17 cellular contexts compared by ENCODE assay signal in the genomic region with DNA sequence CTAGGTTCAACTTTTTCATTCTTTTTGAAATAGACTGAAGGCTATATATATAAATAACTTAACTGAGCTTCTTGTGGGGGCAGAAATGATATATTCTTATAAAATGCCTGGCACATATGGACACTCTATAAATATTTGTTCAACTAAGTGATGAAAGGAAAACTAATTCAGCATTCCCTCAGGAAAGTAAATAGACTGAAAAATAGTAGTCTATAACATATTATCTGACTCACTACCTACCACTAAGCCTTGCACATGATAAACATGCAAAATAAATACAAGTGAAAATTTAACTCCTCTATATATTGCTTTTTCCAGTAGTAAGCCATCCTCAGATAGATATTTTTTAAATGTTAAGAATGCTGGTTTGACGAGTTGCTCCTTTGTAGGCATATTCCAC. TPM values are rescaled to one million over a fixed set of nuclear protein-coding genes. Genes with fewer than 3 reads are reported as not detected.
DNase-seq lines count a peak whose midpoint lies in the region; ATAC-seq, FAIRE-seq and TF ChIP-seq lines count a peak whose summit lies in the region.
"Had no signal": no experiment of that assay in that cellular context is flagged by ENCODE, and none has a peak within 500 bp of the region (broad histone marks: within the 10 kb centered on the region; RNA-seq: fewer than 3 reads in every experiment).

No MANE protein-coding gene starts in this region.

- H3K79me2 ChIP-seq in PC-3 (ENCODE audit: low read length) (no peaks in the 10 kb centered on the region), smooth muscle cell (ENCODE audit: low read depth) (peaks cover 12% of the 10 kb centered on the region)

- peak; percentile 26 for FAIRE-seq in GM19239 (lab: Jason Lieb, UNC)
- FAIRE-seq: GM12878 had no signal

- H2AFZ ChIP-seq in PC-3 (ENCODE audit: low read length) (no peak overlapping the region), smooth muscle cell (ENCODE audit: low read depth) (no peak overlapping the region)
- H2AFZ ChIP-seq: GM23338 had no signal

- POLR2A ChIA-PET in PC-3 (lab: Charles Lee; ENCODE audit: unreplicated experiment) = interaction anchor here (0.5 to 1.0 kb wide), 2 partner anchors 13 to 18 kb away, joined by 3 to 19 read pairs; no protein-coding TSS in a partner anchor

- H3K9me3 ChIP-seq in PC-3 (ENCODE audit: low read length) = no peaks in the 10 kb centered on the region
- no peaks in the 10 kb centered on the region for H3K9me3 ChIP-seq in smooth muscle cell (replicated peaks; ENCODE audit: low read depth)

- H3K4me2 ChIP-seq in PC-3 (ENCODE audit: low read length) (peak overlapping the region; percentile 66), smooth muscle cell (no peak overlapping the region)
- H3K4me2 ChIP-seq: GM23338 had no signal

- H3K27me3 ChIP-seq in PC-3 (ENCODE audit: low read length) (no peaks in the 10 kb centered on the region), smooth muscle cell (ENCODE audit: low read depth) (no peaks in the 10 kb centered on the region)

- 83% methylated on average over 1 of the region's 1 CpG for WGBS in smooth muscle cell (ENCODE audit: low lambda C conversion rate)

- DNase-seq in GM19239 (ENCODE audit: insufficient read length, low spot score) = no peak
- peak; percentile 88 for DNase-seq in PC-3
- no peak for DNase-seq in smooth muscle cell (lab: John Stamatoyannopoulos, UW; ENCODE audit: unreplicated experiment)
- DNase-seq in activated T-cell treated with anti-CD3 and anti-CD28 coated beads, Interleukin-2, amount 50 U/mL, for 48 hours = no peak
- no peak for DNase-seq in foreskin fibroblast
- DNase-seq: C1 segment of cervical spinal cord; Calu3; CD4-positive, alpha-beta memory T cell; COR-L47; DMS79; EL; GDM1; H9 had no signal

- ATAC-seq in PC-3 (peak; percentile 80), HG03460 (IDR thresholded peaks at IDR 0.05; ENCODE audit: unreplicated experiment) (no peak)
- ATAC-seq: GM12878, GM23338, HCT116 had no signal

- H3K9ac ChIP-seq in PC-3 (ENCODE audit: low read length) (peak overlapping the region; percentile 51), smooth muscle cell (ENCODE audit: low read depth) (no peak overlapping the region)

- no peaks in the 10 kb centered on the region for H4K20me1 ChIP-seq in PC-3 (ENCODE audit: low read length)
- peaks cover 55% of the 10 kb centered on the region for H4K20me1 ChIP-seq in smooth muscle cell (ENCODE audit: low read depth)

- H3K4me1 ChIP-seq in PC-3 (ENCODE audit: insufficient read depth, low read length) (peaks cover 52% of the 10 kb centered on the region), smooth muscle cell (ENCODE audit: low read depth) (peaks cover 4% of the 10 kb centered on the region)

- no TSS peak for BruUV-seq in PC-3 (replicated peaks; lab: Mats Ljungman, UMichigan)

- CTCF ChIA-PET in PC-3 (lab: Charles Lee) = interaction anchor here (0.5 to 1.5 kb wide), 2 partner anchors 11 to 118 kb away, joined by 6 read pairs; no protein-coding TSS in a partner anchor

- TF ChIP-seq CTCF in PC-3 (conservative IDR thresholded peaks at IDR 0.05; ENCODE audit: low read depth, low read length) (no peak), smooth muscle cell (IDR thresholded peaks at IDR 0.05; ENCODE audit: borderline replicate concordance, insufficient read depth, poor library complexity, severe bottlenecking) (no peak), foreskin fibroblast (IDR thresholded peaks at IDR 0.05; ENCODE audit: low read depth, low read length) (no peak)

- H3K4me3 ChIP-seq in PC-3 (ENCODE audit: low read length) (peak overlapping the region; percentile 18), smooth muscle cell (no peak overlapping the region), foreskin fibroblast (ENCODE audit: low read depth in 1 of 2, low read length in 2 of 2) (no peak overlapping the region)
- H3K4me3 ChIP-seq: GM12878, GM23338 had no signal

- intact Hi-C loops in PC-3 (cut with micrococcal nuclease) = loop anchor here (1.0 to 5.0 kb wide), 3 partner anchors 14 to 380 kb away; a partner anchor contains a TSS

- peaks cover 13% of the 10 kb centered on the region; the same call in 1 of the 2 replicates for H3K36me3 ChIP-seq in PC-3 (ENCODE audit: low read depth, low read length)
- H3K36me3 ChIP-seq in smooth muscle cell (ENCODE audit: low read depth) = peaks cover 50% of the 10 kb centered on the region

- H3K9me2 ChIP-seq in PC-3 (replicated peaks; ENCODE audit: low read length) = no peaks in the 10 kb centered on the region

- H3K27ac ChIP-seq in PC-3 (ENCODE audit: low read length) (peak overlapping the region; percentile 76), smooth muscle cell (ENCODE audit: low read depth) (peak overlapping the region; percentile 31)

- H3F3A ChIP-seq in PC-3 (ENCODE audit: low read length, unreplicated experiment) (peaks cover 10% of the 10 kb centered on the region), smooth muscle cell (ENCODE audit: low read depth) (peaks cover 24% of the 10 kb centered on the region)

RNA-seq across cellular contexts. Expression of a gene that starts 15.7 kb away (rescaled TPM):
- 126 and 137 TPM in 2 replicates for total RNA-seq in PC-3 (2014; rRNA removed)
- 13.3 and 13.6 TPM in 2 replicates for total RNA-seq in smooth muscle cell
- polyA plus RNA-seq in smooth muscle cell = 5.1 and 6.2 TPM in 2 replicates
